ENCODE assay signal across 38 cellular contexts in the genomic region with DNA sequence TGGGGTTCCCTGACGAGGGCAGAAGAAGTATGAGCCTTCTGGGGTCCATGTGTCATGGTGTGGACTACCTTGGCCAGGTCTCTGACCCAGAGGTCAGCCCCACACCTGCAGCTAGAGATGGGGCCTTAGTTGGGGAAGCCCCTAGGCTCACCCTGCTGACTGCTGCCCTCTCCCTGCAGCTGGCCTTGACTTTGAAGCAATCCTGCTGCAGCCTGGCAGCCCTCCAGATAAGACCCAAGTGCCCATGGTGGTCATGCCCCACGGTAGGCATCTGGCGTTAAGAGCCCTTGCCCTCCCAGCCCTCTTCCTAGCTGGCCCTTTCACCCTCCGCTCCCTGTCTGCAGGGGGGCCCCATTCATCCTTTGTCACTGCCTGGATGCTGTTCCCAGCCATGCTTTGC. TPM values are rescaled to one million over a fixed set of nuclear protein-coding genes. Genes with fewer than 3 reads are reported as not detected.
DNase-seq lines count a peak whose midpoint lies in the region; ATAC-seq, FAIRE-seq and TF ChIP-seq lines count a peak whose summit lies in the region.
"Had no signal": no experiment of that assay in that cellular context is flagged by ENCODE, and none has a peak within 500 bp of the region (broad histone marks: within the 10 kb centered on the region; RNA-seq: fewer than 3 reads in every experiment).

No MANE protein-coding gene starts in this region.

- in situ Hi-C loops in HepG2 (cut with HindIII; ENCODE audit: extremely low pct_ligation_motif_present, low pct_unique_long_range_greater_than_20kb): no loop called here

- peaks cover 3% of the 10 kb centered on the region; the same call in 1 of the 2 replicates for H4K20me1 ChIP-seq in HepG2 (ENCODE audit: insufficient read depth, low read length)

- DNase-seq in RWPE1 (ENCODE audit: low spot score) (no peak), HepG2 (ENCODE audit: low spot score) (no peak), thyroid gland (no peak)
- DNase-seq: 8988T; ACHN; AML-193; BE2C; C1 segment of cervical spinal cord; Caco-2; Calu3; CD4-positive, alpha-beta memory T cell; CD4-positive, alpha-beta T cell; CD4-positive, CD25-positive, alpha-beta regulatory T cell; CD8-positive, alpha-beta memory T cell; CD8-positive, alpha-beta T cell; COR-L47; DMS 273 treated with DMSO at 0.1 percent for 48 hours; DMS153; DMS53; DMS79; DMS79 treated with DMSO at 0.1 percent for 48 hours; DND-41; EL had no signal

- no peak overlapping the region for H3K4me3 ChIP-seq in HepG2 (replicated peaks in 1 of 3; ENCODE audit: insufficient read depth in 1 of 3, low read depth in 2 of 3, low read length in 3 of 3)
- no peak overlapping the region for H3K4me3 ChIP-seq in thyroid gland (replicated peaks in 1 of 3)
- H3K4me3 ChIP-seq: A549; BLaER1; BLaER1 treated with 17β-estradiol and CSF1 and Interleukin-3, amounts not matched to agents 10 nM and 100 nM had no signal

- TF ChIP-seq EP300 in HepG2 (IDR thresholded peaks at IDR 0.05; ENCODE audit: low read depth in 2 of 2, low read length in 2 of 2): no peak
- TF ChIP-seq EP300 in HepG2 (CRISPR knock-in tag; IDR thresholded peaks at IDR 0.05; ENCODE audit: borderline replicate concordance): no peak

- H3K27ac ChIP-seq in RWPE1: 0 out of 2 replicates have a peak overlapping the region, but pooled peaks have one; percentile 38
- no peak overlapping the region for H3K27ac ChIP-seq in HepG2 (ENCODE audit: extremely low read length, insufficient read depth, low read length)
- peak overlapping the region in 2 of 3 donors; percentile 80 to 87 for H3K27ac ChIP-seq in thyroid gland
- H3K27ac ChIP-seq: 22Rv1; A549; BLaER1; BLaER1 treated with 17β-estradiol and CSF1 and Interleukin-3, amounts not matched to agents 10 nM and 100 nM; C4-2B had no signal

- H3K27me3 ChIP-seq in HepG2 (ENCODE audit: control insufficient read depth in 1 of 2, insufficient read depth in 2 of 2, low read length in 2 of 2) (no peaks in the 10 kb centered on the region), thyroid gland (no peaks in the 10 kb centered on the region)
- H3K27me3 ChIP-seq: BE2C; BLaER1; BLaER1 treated with 17β-estradiol and CSF1 and Interleukin-3, amounts not matched to agents 10 nM and 100 nM had no signal

- H3K36me3 ChIP-seq in HepG2 (replicated peaks in 1 of 2; ENCODE audit: control insufficient read depth in 1 of 2, insufficient read depth in 2 of 2, low read length in 2 of 2) (peaks cover 43 to 73% of the 10 kb centered on the region in 2 experiments), thyroid gland (peaks cover 23 to 47% of the 10 kb centered on the region in 2 donors)
- H3K36me3 ChIP-seq: BE2C had no signal

- CTCF ChIA-PET in RWPE1 (lab: Yijun Ruan, JAX) (no interaction called here), HepG2 (lab: Yijun Ruan, JAX; ENCODE audit: low intra/inter-chr PET ratio, low total read pairs) (no interaction called here)

- BruUV-seq in HepG2 (replicated peaks; lab: Mats Ljungman, UMichigan): no TSS peak

- POLR2A ChIA-PET in RWPE1 (lab: Yijun Ruan, JAX; ENCODE audit: low non-redundant PET) (no interaction called here), HepG2 (lab: Yijun Ruan, JAX) (no interaction called here)

- ATAC-seq in HepG2 (no peak), HG03571 (IDR thresholded peaks at IDR 0.05; ENCODE audit: unreplicated experiment) (no peak), HG03280 (IDR thresholded peaks at IDR 0.05; ENCODE audit: unreplicated experiment) (no peak), HG03565 (IDR thresholded peaks at IDR 0.05; ENCODE audit: unreplicated experiment) (no peak)
- ATAC-seq: A549; CD8-positive, alpha-beta T cell had no signal

- 100% methylated on average over 4 of the region's 4 CpGs for WGBS in HepG2 (ENCODE audit: low lambda C conversion rate)
- WGBS in thyroid gland, 2 donors: 86% methylated on average over 4 of the region's 4 CpGs

- no peak for FAIRE-seq in HepG2 (lab: Jason Lieb, UNC)
- FAIRE-seq: A204.1, A549, D721Med had no signal

- H3K9ac ChIP-seq in HepG2 (ENCODE audit: insufficient read depth, low read depth, low read length): no peak overlapping the region
- H3K9ac ChIP-seq: BLaER1; BLaER1 treated with 17β-estradiol and CSF1 and Interleukin-3, amounts not matched to agents 10 nM and 100 nM had no signal

- no peak for TF ChIP-seq RAD21 in HepG2 (CRISPR knock-in tag; IDR thresholded peaks at IDR 0.05)

- H3K4me2 ChIP-seq in HepG2 (ENCODE audit: low read depth, low read length): no peak overlapping the region
- H3K4me2 ChIP-seq: A549; BLaER1; BLaER1 treated with 17β-estradiol and CSF1 and Interleukin-3, amounts not matched to agents 10 nM and 100 nM had no signal

- H2AFZ ChIP-seq in HepG2 (ENCODE audit: low read length): no peak overlapping the region

- TF ChIP-seq POLR2A in HepG2 (IDR thresholded peaks at IDR 0.05; ENCODE audit: insufficient read depth in 1 of 2, low read depth in 2 of 2, low read length in 2 of 2) (0 out of 4 replicates have a peak, but pooled peaks of 1 of the 2 experiments have one; percentile 10), thyroid gland (IDR thresholded peaks at IDR 0.05) (no peak)

- TF ChIP-seq CTCF in RWPE1 (conservative IDR thresholded peaks at IDR 0.05; ENCODE audit: low read depth): no peak
- no peak for TF ChIP-seq CTCF in HepG2 (CRISPR knock-in tag; IDR thresholded peaks at IDR 0.05)
- no peak for TF ChIP-seq CTCF in thyroid gland (IDR thresholded peaks at IDR 0.05)

- H3K9me3 ChIP-seq in HepG2 (ENCODE audit: low read length) (no peaks in the 10 kb centered on the region), thyroid gland (no peaks in the 10 kb centered on the region)
- H3K9me3 ChIP-seq: A549, BE2C, Caco-2 had no signal

- intact Hi-C loops in HepG2 (cut with micrococcal nuclease; ENCODE audit: unreplicated experiment) (no loop called here), thyroid gland (cut with DNase I) (no loop called here)

- H3K4me1 ChIP-seq in HepG2 (ENCODE audit: insufficient read depth, low read length) (peaks cover 21% of the 10 kb centered on the region), thyroid gland (peaks cover 14 to 38% of the 10 kb centered on the region in 2 donors)
- H3K4me1 ChIP-seq: A549, BE2C, Caco-2 had no signal

- H3K79me2 ChIP-seq in HepG2 (ENCODE audit: insufficient read depth, low read length): peaks cover 5% of the 10 kb centered on the region

RNA-seq across cellular contexts. Expression of gene APEH, which starts 7.4 kb away (rescaled TPM):
- total RNA-seq in HepG2 (2016; rRNA removed; fragmentation: Illumina TruSeq; extraction: Trizol) (116 and 130 TPM in 2 replicates), thyroid gland (100 to 1,000 TPM in 3 of 4 donors, 10 to 100 TPM in 1; 92.2 to 219 (median 185) TPM)
- total RNA-seq in HepG2 (2016; cell fraction: cytosol; rRNA removed; fragmentation: Illumina TruSeq; extraction: Trizol; ENCODE audit: low read depth): 32.8 and 39.1 TPM in 2 replicates
- total RNA-seq in HepG2 (2016; cell fraction: insoluble cytoplasmic fraction; rRNA removed; fragmentation: Illumina TruSeq; extraction: Trizol): 118 and 134 TPM in 2 replicates
- 57.5 and 60.4 TPM in 2 replicates for total RNA-seq in HepG2 (2016; cell fraction: membrane; rRNA removed; fragmentation: Illumina TruSeq; extraction: Trizol)
- total RNA-seq in HepG2 (2016; cell fraction: nucleus; rRNA removed; fragmentation: Illumina TruSeq; extraction: Trizol): 99.4 and 109 TPM in 2 replicates
- 116 and 123 TPM in 2 replicates for polyA plus RNA-seq in HepG2 (2011; rRNA removed)
- polyA plus RNA-seq in HepG2 (2011; cell fraction: cytosol; rRNA removed): 95.0 and 116 TPM in 2 replicates
- polyA plus RNA-seq in HepG2 (2011; cell fraction: nucleus; rRNA removed): 227 and 231 TPM in 2 replicates
- polyA plus RNA-seq in HepG2 (2012): 110 and 113 TPM in 2 replicates
- polyA plus RNA-seq in HepG2 (2016; cell fraction: cytosol; fragmentation: Illumina TruSeq; extraction: Trizol; ENCODE audit: low read depth): 22.6 and 23.9 TPM in 2 replicates
- polyA plus RNA-seq in HepG2 (2016; cell fraction: insoluble cytoplasmic fraction; fragmentation: Illumina TruSeq; extraction: Trizol; ENCODE audit: low read depth): 87.5 and 96.0 TPM in 2 replicates
- 27.9 and 31.1 TPM in 2 replicates for polyA plus RNA-seq in HepG2 (2016; cell fraction: membrane; fragmentation: Illumina TruSeq; extraction: Trizol; ENCODE audit: low read depth)
- 137 and 152 TPM in 2 replicates for polyA plus RNA-seq in HepG2 (2016; cell fraction: nucleus; fragmentation: Illumina TruSeq; extraction: Trizol; ENCODE audit: insufficient read depth, low read depth)
- 481 and 533 TPM in 2 replicates for polyA minus RNA-seq in HepG2 (2011; rRNA and poly(A)+ RNA removed; ENCODE audit: low replicate concordance)
- 94.8 and 99.0 TPM in 2 replicates for polyA minus RNA-seq in HepG2 (2011; cell fraction: cytosol; rRNA and poly(A)+ RNA removed)
- polyA minus RNA-seq in HepG2 (2011; cell fraction: nucleus; rRNA and poly(A)+ RNA removed): 120 and 143 TPM in 2 replicates

RNA-seq across cellular contexts. Expression of gene MST1, which starts 7.7 kb away (rescaled TPM):
- total RNA-seq in HepG2 (2016; rRNA removed; fragmentation: Illumina TruSeq; extraction: Trizol) (26.7 and 189 TPM in 2 replicates), thyroid gland (10 to 100 TPM; 21.5 to 43.5 (median 40.7) TPM)
- total RNA-seq in HepG2 (2016; cell fraction: cytosol; rRNA removed; fragmentation: Illumina TruSeq; extraction: Trizol; ENCODE audit: low read depth): 15.3 and 18.3 TPM in 2 replicates
- 25.3 and 197 TPM in 2 replicates for total RNA-seq in HepG2 (2016; cell fraction: insoluble cytoplasmic fraction; rRNA removed; fragmentation: Illumina TruSeq; extraction: Trizol)
- 14.6 and 16.5 TPM in 2 replicates for total RNA-seq in HepG2 (2016; cell fraction: membrane; rRNA removed; fragmentation: Illumina TruSeq; extraction: Trizol)
- total RNA-seq in HepG2 (2016; cell fraction: nucleus; rRNA removed; fragmentation: Illumina TruSeq; extraction: Trizol): 267 and 300 TPM in 2 replicates
- polyA plus RNA-seq in HepG2 (2011; rRNA removed): 452 and 686 TPM in 2 replicates
- polyA plus RNA-seq in HepG2 (2011; cell fraction: cytosol; rRNA removed): 174 and 178 TPM in 2 replicates
- polyA plus RNA-seq in HepG2 (2011; cell fraction: nucleus; rRNA removed): 7,383 and 7,818 TPM in 2 replicates
- polyA plus RNA-seq in HepG2 (2012): 313 and 330 TPM in 2 replicates
- 6.2 and 6.6 TPM in 2 replicates for polyA plus RNA-seq in HepG2 (2016; cell fraction: cytosol; fragmentation: Illumina TruSeq; extraction: Trizol; ENCODE audit: low read depth)
- 20.9 and 21.3 TPM in 2 replicates for polyA plus RNA-seq in HepG2 (2016; cell fraction: insoluble cytoplasmic fraction; fragmentation: Illumina TruSeq; extraction: Trizol; ENCODE audit: low read depth)
- 9.6 and 10.0 TPM in 2 replicates for polyA plus RNA-seq in HepG2 (2016; cell fraction: membrane; fragmentation: Illumina TruSeq; extraction: Trizol; ENCODE audit: low read depth)
- polyA plus RNA-seq in HepG2 (2016; cell fraction: nucleus; fragmentation: Illumina TruSeq; extraction: Trizol; ENCODE audit: insufficient read depth, low read depth): 695 and 762 TPM in 2 replicates
- 3.2 and 148 TPM in 2 replicates for polyA minus RNA-seq in HepG2 (2011; rRNA and poly(A)+ RNA removed; ENCODE audit: low replicate concordance)
- polyA minus RNA-seq in HepG2 (2011; cell fraction: cytosol; rRNA and poly(A)+ RNA removed): 42.2 and 50.5 TPM in 2 replicates
- 323 and 384 TPM in 2 replicates for polyA minus RNA-seq in HepG2 (2011; cell fraction: nucleus; rRNA and poly(A)+ RNA removed)

RNA-seq across cellular contexts. Expression of gene RNF123, which starts 7.8 kb away (rescaled TPM):
- total RNA-seq in HepG2 (2016; rRNA removed; fragmentation: Illumina TruSeq; extraction: Trizol): 16.1 and 29.9 TPM in 2 replicates
- 7.6 and 8.9 TPM in 2 replicates for total RNA-seq in HepG2 (2016; cell fraction: cytosol; rRNA removed; fragmentation: Illumina TruSeq; extraction: Trizol; ENCODE audit: low read depth)
- total RNA-seq in HepG2 (2016; cell fraction: insoluble cytoplasmic fraction; rRNA removed; fragmentation: Illumina TruSeq; extraction: Trizol): 12.8 and 27.1 TPM in 2 replicates
- 10.8 and 12.7 TPM in 2 replicates for total RNA-seq in HepG2 (2016; cell fraction: membrane; rRNA removed; fragmentation: Illumina TruSeq; extraction: Trizol)
- 28.7 and 34.7 TPM in 2 replicates for total RNA-seq in HepG2 (2016; cell fraction: nucleus; rRNA removed; fragmentation: Illumina TruSeq; extraction: Trizol)
- 82.2 and 91.9 TPM in 2 replicates for polyA plus RNA-seq in HepG2 (2011; rRNA removed)
- polyA plus RNA-seq in HepG2 (2011; cell fraction: cytosol; rRNA removed): 37.9 and 55.2 TPM in 2 replicates
- polyA plus RNA-seq in HepG2 (2011; cell fraction: nucleus; rRNA removed): 455 and 594 TPM in 2 replicates
- 27.9 and 34.2 TPM in 2 replicates for polyA plus RNA-seq in HepG2 (2012)
- polyA plus RNA-seq in HepG2 (2016; cell fraction: cytosol; fragmentation: Illumina TruSeq; extraction: Trizol; ENCODE audit: low read depth): 8.1 and 10.5 TPM in 2 replicates
- 17.1 and 25.1 TPM in 2 replicates for polyA plus RNA-seq in HepG2 (2016; cell fraction: insoluble cytoplasmic fraction; fragmentation: Illumina TruSeq; extraction: Trizol; ENCODE audit: low read depth)
- polyA plus RNA-seq in HepG2 (2016; cell fraction: membrane; fragmentation: Illumina TruSeq; extraction: Trizol; ENCODE audit: low read depth): 14.9 and 15.8 TPM in 2 replicates
- polyA plus RNA-seq in HepG2 (2016; cell fraction: nucleus; fragmentation: Illumina TruSeq; extraction: Trizol; ENCODE audit: insufficient read depth, low read depth): 108 and 116 TPM in 2 replicates
- polyA minus RNA-seq in HepG2 (2011; rRNA and poly(A)+ RNA removed; ENCODE audit: low replicate concordance): 88.9 and 105 TPM in 2 replicates
- 26.2 and 30.5 TPM in 2 replicates for polyA minus RNA-seq in HepG2 (2011; cell fraction: cytosol; rRNA and poly(A)+ RNA removed)
- 55.9 and 56.4 TPM in 2 replicates for polyA minus RNA-seq in HepG2 (2011; cell fraction: nucleus; rRNA and poly(A)+ RNA removed)
- 10 to 100 TPM; 25.9 to 36.8 (median 33.5) TPM for total RNA-seq in thyroid gland

RNA-seq across cellular contexts. Expression of gene AMIGO3, which starts 37.9 kb away (rescaled TPM):
- total RNA-seq in HepG2 (2016; rRNA removed; fragmentation: Illumina TruSeq; extraction: Trizol): 0.35 TPM in 1 of 2 replicates, not detected in the other
- 0.18 and 0.51 TPM in 2 replicates for total RNA-seq in HepG2 (2016; cell fraction: cytosol; rRNA removed; fragmentation: Illumina TruSeq; extraction: Trizol; ENCODE audit: low read depth)
- 0.13 and 0.45 TPM in 2 replicates for total RNA-seq in HepG2 (2016; cell fraction: insoluble cytoplasmic fraction; rRNA removed; fragmentation: Illumina TruSeq; extraction: Trizol)
- 0.19 TPM in 1 of 2 replicates, not detected in the other for total RNA-seq in HepG2 (2016; cell fraction: membrane; rRNA removed; fragmentation: Illumina TruSeq; extraction: Trizol)
- total RNA-seq in HepG2 (2016; cell fraction: nucleus; rRNA removed; fragmentation: Illumina TruSeq; extraction: Trizol): not detected in 2 replicates
- polyA plus RNA-seq in HepG2 (2011; rRNA removed): 0.21 TPM in 1 of 2 replicates, not detected in the other
- polyA plus RNA-seq in HepG2 (2011; cell fraction: cytosol; rRNA removed): 0.03 and 0.07 TPM in 2 replicates
- polyA plus RNA-seq in HepG2 (2011; cell fraction: nucleus; rRNA removed): 3.1 and 7.8 TPM in 2 replicates
- 0.36 TPM in 1 of 2 replicates, not detected in the other for polyA plus RNA-seq in HepG2 (2012)
- 0.40 and 0.44 TPM in 2 replicates for polyA plus RNA-seq in HepG2 (2016; cell fraction: cytosol; fragmentation: Illumina TruSeq; extraction: Trizol; ENCODE audit: low read depth)
- polyA plus RNA-seq in HepG2 (2016; cell fraction: insoluble cytoplasmic fraction; fragmentation: Illumina TruSeq; extraction: Trizol; ENCODE audit: low read depth): 0.73 and 0.79 TPM in 2 replicates
- 0.40 and 0.43 TPM in 2 replicates for polyA plus RNA-seq in HepG2 (2016; cell fraction: membrane; fragmentation: Illumina TruSeq; extraction: Trizol; ENCODE audit: low read depth)
- polyA plus RNA-seq in HepG2 (2016; cell fraction: nucleus; fragmentation: Illumina TruSeq; extraction: Trizol; ENCODE audit: insufficient read depth, low read depth): 0.53 and 1.7 TPM in 2 replicates
- polyA minus RNA-seq in HepG2 (2011; rRNA and poly(A)+ RNA removed; ENCODE audit: low replicate concordance): 1.8 and 3.5 TPM in 2 replicates
- polyA minus RNA-seq in HepG2 (2011; cell fraction: cytosol; rRNA and poly(A)+ RNA removed): 0.26 and 0.30 TPM in 2 replicates
- polyA minus RNA-seq in HepG2 (2011; cell fraction: nucleus; rRNA and poly(A)+ RNA removed): 0.75 and 2.1 TPM in 2 replicates
- 1 to 10 TPM in 2 of 4 donors, under 1 TPM in 2; 0.40 to 2.8 (median 1.0) TPM for total RNA-seq in thyroid gland
- total RNA-seq: A673; B cell; Caco-2; CD4-positive, alpha-beta memory T cell; CD4-positive, CD25-positive, alpha-beta regulatory T cell had no signal
- polyA plus RNA-seq: AG04450; BJ; CD14-positive monocyte; CD4-positive, alpha-beta memory T cell had no signal

RNA-seq across cellular contexts. Expression of gene GMPPB, which starts 42.2 kb away (rescaled TPM):
- total RNA-seq in HepG2 (2016; rRNA removed; fragmentation: Illumina TruSeq; extraction: Trizol) (21.7 and 23.1 TPM in 2 replicates), thyroid gland (10 to 100 TPM; 28.5 to 85.6 (median 57.7) TPM)
- 3.9 and 5.4 TPM in 2 replicates for total RNA-seq in HepG2 (2016; cell fraction: cytosol; rRNA removed; fragmentation: Illumina TruSeq; extraction: Trizol; ENCODE audit: low read depth)
- total RNA-seq in HepG2 (2016; cell fraction: insoluble cytoplasmic fraction; rRNA removed; fragmentation: Illumina TruSeq; extraction: Trizol): 21.2 and 23.8 TPM in 2 replicates
- 7.3 and 8.9 TPM in 2 replicates for total RNA-seq in HepG2 (2016; cell fraction: membrane; rRNA removed; fragmentation: Illumina TruSeq; extraction: Trizol)
- 14.9 and 16.7 TPM in 2 replicates for total RNA-seq in HepG2 (2016; cell fraction: nucleus; rRNA removed; fragmentation: Illumina TruSeq; extraction: Trizol)
- polyA plus RNA-seq in HepG2 (2011; rRNA removed): 6.5 and 9.1 TPM in 2 replicates
- 6.3 and 8.4 TPM in 2 replicates for polyA plus RNA-seq in HepG2 (2011; cell fraction: cytosol; rRNA removed)
- 15.5 and 21.5 TPM in 2 replicates for polyA plus RNA-seq in HepG2 (2011; cell fraction: nucleus; rRNA removed)
- 4.8 and 5.8 TPM in 2 replicates for polyA plus RNA-seq in HepG2 (2012)
- polyA plus RNA-seq in HepG2 (2016; cell fraction: cytosol; fragmentation: Illumina TruSeq; extraction: Trizol; ENCODE audit: low read depth): 3.3 and 3.7 TPM in 2 replicates
- 17.8 and 18.8 TPM in 2 replicates for polyA plus RNA-seq in HepG2 (2016; cell fraction: insoluble cytoplasmic fraction; fragmentation: Illumina TruSeq; extraction: Trizol; ENCODE audit: low read depth)
- polyA plus RNA-seq in HepG2 (2016; cell fraction: membrane; fragmentation: Illumina TruSeq; extraction: Trizol; ENCODE audit: low read depth): 4.7 and 5.8 TPM in 2 replicates
- polyA plus RNA-seq in HepG2 (2016; cell fraction: nucleus; fragmentation: Illumina TruSeq; extraction: Trizol; ENCODE audit: insufficient read depth, low read depth): 23.9 and 25.9 TPM in 2 replicates
- polyA minus RNA-seq in HepG2 (2011; rRNA and poly(A)+ RNA removed; ENCODE audit: low replicate concordance): 21.4 and 30.7 TPM in 2 replicates
- polyA minus RNA-seq in HepG2 (2011; cell fraction: cytosol; rRNA and poly(A)+ RNA removed): 4.2 and 5.6 TPM in 2 replicates
- polyA minus RNA-seq in HepG2 (2011; cell fraction: nucleus; rRNA and poly(A)+ RNA removed): 12.6 and 20.3 TPM in 2 replicates
